In genomic region chr3:100261481-100261903, GRCh38 we compare ENCODE assay signal across 8 cellular contexts. TPM values are rescaled to one million over a fixed set of nuclear protein-coding genes. Genes with fewer than 3 reads are reported as not detected.
A peak's percentile ranks its signal among the peaks of the same experiment; 100 is the strongest.
DNase-seq lines count a peak whose midpoint lies in the region; ATAC-seq and TF ChIP-seq lines count a peak whose summit lies in the region.

No MANE protein-coding gene starts in this region.

- peaks cover 6% of the 10 kb centered on the region for H3K79me1 ChIP-seq in trophoblast cell (ENCODE audit: low read length)

- no peaks in the 10 kb centered on the region for H3K9me2 ChIP-seq in PC-3 (replicated peaks; ENCODE audit: low read length)

- H3F3A ChIP-seq in PC-3 (ENCODE audit: low read length, unreplicated experiment) = no peaks in the 10 kb centered on the region

- H3K9ac ChIP-seq in ES-I3 (ENCODE audit: low read depth, low read length) = peak overlapping the region; percentile 88
- H3K9ac ChIP-seq in PC-3 (ENCODE audit: low read length) = peak overlapping the region; percentile 89
- peak overlapping the region; percentile 95 for H3K9ac ChIP-seq in trophoblast cell (ENCODE audit: low read length)

- H4K91ac ChIP-seq in trophoblast cell (ENCODE audit: low read depth, low read length) = peak overlapping the region; percentile 83

- H2BK12ac ChIP-seq in trophoblast cell (ENCODE audit: low read length) = no peak overlapping the region

- no peak overlapping the region for H2BK120ac ChIP-seq in trophoblast cell (ENCODE audit: insufficient read depth, low read length, poor library complexity)

- POLR2A ChIA-PET in PC-3 (lab: Charles Lee; ENCODE audit: unreplicated experiment) = interaction anchor here (0.6 kb wide), 1 partner anchor 489 kb away, joined by 4 read pairs; no protein-coding TSS in a partner anchor

- H3K79me2 ChIP-seq in PC-3 (ENCODE audit: low read length) = peaks cover 56% of the 10 kb centered on the region
- peaks cover 4% of the 10 kb centered on the region for H3K79me2 ChIP-seq in trophoblast cell (ENCODE audit: control insufficient read depth, insufficient read depth, low read length, poor library complexity)

- no peak for DNase-seq in PC-3
- DNase-seq in epithelial cell of proximal tubule (ENCODE audit: low read depth) = no peak
- DNase-seq in trophoblast cell = no peak
- no peak for DNase-seq in cortex of kidney (lab: John Stamatoyannopoulos, UW)
- no peak for DNase-seq in NCI-H526 (lab: John Stamatoyannopoulos, UW)
- DNase-seq in activated CD4-positive, alpha-beta T cell treated with anti-CD3 and anti-CD28 coated beads, Interleukin-2, amount 50 U/mL, for 48 hours = no peak

- H3K14ac ChIP-seq in trophoblast cell (ENCODE audit: low read length) = no peak overlapping the region

- peaks cover 22% of the 10 kb centered on the region for H3K4me1 ChIP-seq in ES-I3 (ENCODE audit: insufficient read depth, low read length)
- peaks cover 44% of the 10 kb centered on the region for H3K4me1 ChIP-seq in PC-3 (ENCODE audit: insufficient read depth, low read length)
- peaks cover 0 to 5% of the 10 kb centered on the region in 2 experiments for H3K4me1 ChIP-seq in trophoblast cell (ENCODE audit: control insufficient read depth in 1 of 2, insufficient read depth in 2 of 2, low read length in 2 of 2)

- H2BK5ac ChIP-seq in trophoblast cell (ENCODE audit: low read depth, low read length, poor library complexity) = no peak overlapping the region

- H3K18ac ChIP-seq in trophoblast cell (ENCODE audit: low read length) = no peak overlapping the region

- peak overlapping the region; percentile 88 for H3K4me3 ChIP-seq in PC-3 (ENCODE audit: low read length)
- peak overlapping the region; percentile 97 for H3K4me3 ChIP-seq in epithelial cell of proximal tubule (ENCODE audit: low read depth, low read length)
- peak overlapping the region; percentile 98 for H3K4me3 ChIP-seq in trophoblast cell (ENCODE audit: low read depth, low read length)

- H3K9me3 ChIP-seq in ES-I3 (ENCODE audit: control insufficient read depth, insufficient read depth, low read length) (no peaks in the 10 kb centered on the region), PC-3 (ENCODE audit: low read length) (no peaks in the 10 kb centered on the region), trophoblast cell (ENCODE audit: insufficient read depth, low read depth, low read length) (no peaks in the 10 kb centered on the region)

- no peaks in the 10 kb centered on the region for H3K36me3 ChIP-seq in ES-I3 (ENCODE audit: insufficient read depth, low read length)
- H3K36me3 ChIP-seq in PC-3 (ENCODE audit: low read depth, low read length) = no peaks in the 10 kb centered on the region
- H3K36me3 ChIP-seq in trophoblast cell (ENCODE audit: control insufficient read depth in 1 of 2, insufficient read depth in 2 of 2, low read length in 2 of 2) = no peaks in the 10 kb centered on the region

- WGBS in trophoblast cell (ENCODE audit: extremely low coverage, insufficient coverage, insufficient read length) = no CpG with 5 or more reads among the region's 11 CpGs

- H2AFZ ChIP-seq in PC-3 (ENCODE audit: low read length) (peak overlapping the region; percentile 82; the same call in 1 of the 2 replicates), trophoblast cell (ENCODE audit: insufficient read depth, low read length, poor library complexity) (no peak overlapping the region)

- no peak for ATAC-seq in PC-3
- ATAC-seq in HG03378 (IDR thresholded peaks at IDR 0.05; ENCODE audit: unreplicated experiment) = no peak

- H3K23ac ChIP-seq in trophoblast cell (ENCODE audit: low read length) = no peak overlapping the region

- H4K12ac ChIP-seq in trophoblast cell (ENCODE audit: low read depth, low read length) = no peak overlapping the region

- TF ChIP-seq CTCF in PC-3 (conservative IDR thresholded peaks at IDR 0.05; ENCODE audit: low read depth, low read length) (no peak), epithelial cell of proximal tubule (conservative IDR thresholded peaks at IDR 0.05; ENCODE audit: low read depth, low read length) (no peak)

- H3K27ac ChIP-seq in PC-3 (ENCODE audit: low read length) (peak overlapping the region; percentile 70), trophoblast cell (ENCODE audit: low read depth, low read length) (no peak overlapping the region)

- H4K8ac ChIP-seq in trophoblast cell (ENCODE audit: low read depth, low read length) = peak overlapping the region; percentile 97

- intact Hi-C loops in PC-3 (cut with micrococcal nuclease) = loop anchor here (5.0 kb wide), 2 partner anchors 174 to 359 kb away; no protein-coding TSS in a partner anchor

- peaks cover 4% of the 10 kb centered on the region; the same call in 1 of the 2 replicates for H4K20me1 ChIP-seq in PC-3 (ENCODE audit: low read length)

- no peaks in the 10 kb centered on the region for H3K27me3 ChIP-seq in PC-3 (ENCODE audit: low read length)
- H3K27me3 ChIP-seq in trophoblast cell (ENCODE audit: insufficient read depth, low read length) = no peaks in the 10 kb centered on the region

- no TSS peak for BruUV-seq in PC-3 (replicated peaks; lab: Mats Ljungman, UMichigan)

- H3K4me2 ChIP-seq in PC-3 (ENCODE audit: low read length) = peak overlapping the region; percentile 94
- peak overlapping the region; percentile 77 for H3K4me2 ChIP-seq in trophoblast cell (ENCODE audit: low read length)

- CTCF ChIA-PET in PC-3 (lab: Charles Lee) = no interaction called here

- peak overlapping the region; percentile 83 for H3K4ac ChIP-seq in trophoblast cell (ENCODE audit: low read depth, low read length)

- H2AK5ac ChIP-seq in trophoblast cell (ENCODE audit: low read length) = no peak overlapping the region

RNA-seq across cellular contexts. Expression of gene TBC1D23, which starts 0.7 kb away (rescaled TPM):
- 25.6 and 37.9 TPM in 2 replicates for total RNA-seq in PC-3 (2014; rRNA removed)
- total RNA-seq in epithelial cell of proximal tubule = 22.1 and 24.3 TPM in 2 replicates
- polyA plus RNA-seq in trophoblast cell (2013) = 21.9 and 23.1 TPM in 2 replicates
